8 cellular contexts compared by ENCODE assay signal in the genomic region with DNA sequence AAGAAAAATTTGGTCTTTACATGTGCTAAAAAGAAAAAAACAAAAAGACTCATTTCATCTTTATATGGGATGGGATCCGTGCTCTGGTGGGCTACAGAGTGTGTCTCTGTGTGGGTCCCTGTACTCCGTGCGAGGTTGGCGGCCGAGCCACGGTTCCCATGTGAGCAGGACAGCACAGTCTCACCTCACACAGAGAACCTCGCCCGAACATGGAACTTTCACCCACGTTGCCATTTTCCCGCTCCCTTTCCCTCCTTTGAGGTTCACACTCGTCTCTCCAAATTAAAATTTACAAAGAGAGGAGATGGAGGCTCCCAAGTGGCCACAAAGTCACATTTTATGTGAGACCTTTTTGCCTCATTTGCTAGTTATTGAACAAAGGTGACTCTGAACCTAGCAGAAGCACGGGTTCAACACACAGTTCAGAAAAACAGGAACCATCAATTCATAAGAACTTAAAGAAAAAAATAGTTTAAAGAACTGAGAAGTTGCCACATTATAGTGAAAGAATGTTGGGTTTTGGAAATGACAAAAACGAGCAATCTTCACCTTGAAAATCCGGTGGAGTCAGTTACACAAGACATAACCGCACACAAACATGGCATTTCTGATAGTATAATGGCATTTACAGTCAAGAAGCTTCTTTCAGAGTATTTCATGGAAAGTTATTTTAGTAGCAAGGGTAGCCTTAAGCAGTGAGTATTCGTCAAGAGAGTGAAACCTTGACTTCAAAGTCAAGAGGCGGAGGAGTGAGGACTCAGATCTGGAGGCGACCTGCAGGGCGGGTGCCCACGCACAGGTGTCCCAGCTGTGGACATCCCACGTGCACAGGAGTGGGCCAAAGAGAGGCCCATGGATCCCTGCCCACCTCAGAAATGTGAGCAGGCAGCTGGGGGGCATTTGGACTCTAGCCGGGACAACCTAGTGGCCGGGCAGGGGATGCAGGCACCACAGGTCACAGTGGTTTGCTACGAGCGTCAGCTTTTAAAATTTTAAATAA.
DNase-seq lines count a peak whose midpoint lies in the region; ATAC-seq, FAIRE-seq and TF ChIP-seq lines count a peak whose summit lies in the region.
"Not testable (repeated sequence)": the region's sequence is repeated elsewhere in the genome, so short reads cannot be mapped to it uniquely, and the experiment has no call there.

No MANE protein-coding gene starts in this region.

- H3K4me2 ChIP-seq in KMS-11 = 0 out of 2 replicates have a peak overlapping the region, but pooled peaks have one; percentile 8
- H3K4me2 ChIP-seq in K562 (ENCODE audit: insufficient read depth, low read length) = not testable (repeated sequence)

- not testable (repeated sequence) for H3K4me3 ChIP-seq in A673 (ENCODE audit: low read depth, low read length, poor library complexity, severe bottlenecking); KMS-11 (IDR thresholded peaks at IDR 0.05; ENCODE audit: insufficient read depth, low read depth, low read length); K562; skin epidermis

- not testable (repeated sequence) for H3K36me3 ChIP-seq in A673 (ENCODE audit: insufficient read depth, low read length, poor library complexity, severe bottlenecking); KMS-11 (ENCODE audit: insufficient read depth)
- H3K36me3 ChIP-seq in K562 (ENCODE audit: control insufficient read depth, insufficient read depth, low read length) = peaks cover 17% of the 10 kb centered on the region; the same call in 2 of the 3 replicates

- H3K4me1 ChIP-seq in A673 (ENCODE audit: insufficient read depth, low read length, poor library complexity, severe bottlenecking) = not testable (repeated sequence)
- H3K4me1 ChIP-seq in KMS-11 (ENCODE audit: low read depth, poor library complexity, severe bottlenecking) (peaks cover 44% of the 10 kb centered on the region), K562 (replicated peaks in 1 of 2; ENCODE audit: control insufficient read depth in 2 of 2, insufficient read depth in 2 of 2, low read length in 2 of 2) (peaks cover 10 to 12% of the 10 kb centered on the region in 2 experiments; a peak in 4 of 5 replicates)

- not testable (repeated sequence) for H3K27me3 ChIP-seq in A673 (replicated peaks; ENCODE audit: insufficient read depth, low read depth, low read length, poor library complexity); KMS-11 (ENCODE audit: insufficient read depth, low read depth); K562 (ENCODE audit: control insufficient read depth in 2 of 2, insufficient read depth in 2 of 2, low read length in 2 of 2)

- not testable (repeated sequence) for TF ChIP-seq EP300 in K562 (IDR thresholded peaks at IDR 0.05; ENCODE audit: low read length)

- DNase-seq in A673 (ENCODE audit: low spot score); activated CD8-positive, alpha-beta T cell treated with anti-CD3 and anti-CD28 coated beads, Interleukin-2, amount 10 ng/mL, durations not matched to agents 7 days and 5 days: not testable (repeated sequence)
- peak in 2 of 4 experiments; percentile 3 to 13 for DNase-seq in K562 (ENCODE audit: extremely low read depth in 1 of 4, low spot score in 3 of 4)

- H2AFZ ChIP-seq in KMS-11 (ENCODE audit: low read depth); K562 (ENCODE audit: low read depth, low read length): not testable (repeated sequence)

- WGBS in K562 (ENCODE audit: insufficient coverage, low coverage, missing lambda C conversion rate) = 57% methylated on average over 21 of the region's 25 CpGs

- H3K9me3 Mint-ChIP-seq in activated CD8-positive, alpha-beta T cell treated with anti-CD3 and anti-CD28 coated beads, Interleukin-2, amount 10 ng/mL, durations not matched to agents 7 days and 5 days (ENCODE audit: insufficient read depth) = not testable (repeated sequence)

- H3K27me3 Mint-ChIP-seq in activated CD8-positive, alpha-beta T cell treated with anti-CD3 and anti-CD28 coated beads, Interleukin-2, amount 10 ng/mL, durations not matched to agents 7 days and 5 days (ENCODE audit: low read depth) = not testable (repeated sequence)

- not testable (repeated sequence) for TF ChIP-seq RAD21 in K562 (CRISPR knock-in tag; conservative IDR thresholded peaks at IDR 0.05 in 1 of 2, IDR thresholded peaks at IDR 0.05 in 1 of 2)

- peak overlapping the region; percentile 70 for H3K4me3 Mint-ChIP-seq in activated CD8-positive, alpha-beta T cell treated with anti-CD3 and anti-CD28 coated beads, Interleukin-2, amount 10 ng/mL, durations not matched to agents 7 days and 5 days

- ATAC-seq in GM18502 (IDR thresholded peaks at IDR 0.05; ENCODE audit: poor library complexity, unreplicated experiment) (peak; percentile 45), GM21360 (IDR thresholded peaks at IDR 0.05; ENCODE audit: unreplicated experiment) (peak; percentile 52), HG02870 (IDR thresholded peaks at IDR 0.05; ENCODE audit: unreplicated experiment) (peak; percentile 43)
- ATAC-seq in activated CD8-positive, alpha-beta T cell treated with anti-CD3 and anti-CD28 coated beads, Interleukin-2, amount 10 ng/mL, durations not matched to agents 7 days and 5 days = peak; percentile 54
- ATAC-seq in K562 = not testable (repeated sequence)

- H3K79me2 ChIP-seq in KMS-11 (ENCODE audit: insufficient read depth, low read depth) = peaks cover 53% of the 10 kb centered on the region
- H3K79me2 ChIP-seq in K562 (ENCODE audit: control insufficient read depth, insufficient read depth, low read length) = peaks cover 74% of the 10 kb centered on the region

- TF ChIP-seq POLR2A in K562 (conservative IDR thresholded peaks at IDR 0.05) = not testable (repeated sequence)

- intact Hi-C loops in A673 (cut with micrococcal nuclease; ENCODE audit: unreplicated experiment); K562 (cut with micrococcal nuclease): not testable (repeated sequence)

- not testable (repeated sequence) for H3K27ac ChIP-seq in A673 (ENCODE audit: low read depth, low read length, poor library complexity, severe bottlenecking)
- H3K27ac ChIP-seq in KMS-11 (peak overlapping the region; percentile 29; the same call in 1 of the 2 replicates), K562 (ENCODE audit: extremely low read depth, low read depth, low read length) (peak overlapping the region; percentile 54; the same call in 1 of the 3 replicates), skin epidermis (peak overlapping the region in 12 of 21 experiments; percentile 16 to 84 (median 60))

- CTCF ChIA-PET in A673 (lab: Charles Lee); K562 (lab: Yijun Ruan, JAX; ENCODE audit: low intra/inter-chr PET ratio): not testable (repeated sequence)
- CTCF ChIA-PET in activated CD8-positive, alpha-beta T cell treated with anti-CD3 and anti-CD28 coated beads, Interleukin-2, amount 10 ng/mL, durations not matched to agents 7 days and 5 days (lab: Charles Lee) = interaction anchor here (0.6 kb wide), 1 partner anchor 531 kb away, joined by 3 read pairs; no protein-coding TSS in a partner anchor

- BruUV-seq in A673 (replicated peaks; lab: Mats Ljungman, UMichigan) = TSS peak; percentile 14
- TSS peak; percentile 32 for BruUV-seq in K562 (replicated peaks; lab: Mats Ljungman, UMichigan)

- not testable (repeated sequence) for H4K20me1 ChIP-seq in KMS-11 (ENCODE audit: insufficient read depth); K562 (replicated peaks; ENCODE audit: control insufficient read depth, insufficient read depth, low read length)

- not testable (repeated sequence) for H3K9me1 ChIP-seq in K562 (ENCODE audit: control insufficient read depth, insufficient read depth, low read length)

- H3K9ac ChIP-seq in KMS-11 = not testable (repeated sequence)
- H3K9ac ChIP-seq in K562 (ENCODE audit: insufficient read depth in 1 of 2, low read depth in 2 of 2, low read length in 2 of 2) = peak overlapping the region in 1 of 2 experiments; percentile 82; a peak in 2 of 4 replicates

- in situ Hi-C loops in K562 (cut with MboI) = not testable (repeated sequence)

- POLR2A ChIA-PET in A673 (lab: Charles Lee; ENCODE audit: low non-redundant PET); activated CD8-positive, alpha-beta T cell treated with anti-CD3 and anti-CD28 coated beads, Interleukin-2, amount 10 ng/mL, durations not matched to agents 7 days and 5 days (lab: Charles Lee); K562 (lab: Yijun Ruan, JAX): not testable (repeated sequence)

- not testable (repeated sequence) for TF ChIP-seq CTCF in A673 (conservative IDR thresholded peaks at IDR 0.05; ENCODE audit: low read depth, low read length); KMS-11 (conservative IDR thresholded peaks at IDR 0.05; ENCODE audit: low read depth, low read length); K562 (IDR thresholded peaks at IDR 0.05 in 2 of 3, conservative IDR thresholded peaks at IDR 0.05 in 1 of 3; ENCODE audit: insufficient read depth in 2 of 3, low read depth in 1 of 3, low read length in 3 of 3)

- peak overlapping the region; percentile 87 for H3K27ac Mint-ChIP-seq in activated CD8-positive, alpha-beta T cell treated with anti-CD3 and anti-CD28 coated beads, Interleukin-2, amount 10 ng/mL, durations not matched to agents 7 days and 5 days

- H3K9me3 ChIP-seq in A673 (ENCODE audit: low read depth, low read length, poor library complexity, severe bottlenecking); K562 (replicated peaks; ENCODE audit: control insufficient read depth, insufficient read depth, low read depth, low read length): not testable (repeated sequence)

- H3K4me1 Mint-ChIP-seq in activated CD8-positive, alpha-beta T cell treated with anti-CD3 and anti-CD28 coated beads, Interleukin-2, amount 10 ng/mL, durations not matched to agents 7 days and 5 days (ENCODE audit: low read depth) = peaks cover 43% of the 10 kb centered on the region

- not testable (repeated sequence) for H3K36me3 Mint-ChIP-seq in activated CD8-positive, alpha-beta T cell treated with anti-CD3 and anti-CD28 coated beads, Interleukin-2, amount 10 ng/mL, durations not matched to agents 7 days and 5 days (ENCODE audit: low read depth)

- FAIRE-seq in K562 (lab: Jason Lieb, UNC) = peak; percentile 73

TF ChIP-seq in K562, 482 proteins besides CTCF, POLR2A, EP300 and RAD21:
- TF ChIP-seq, protein P1, sequence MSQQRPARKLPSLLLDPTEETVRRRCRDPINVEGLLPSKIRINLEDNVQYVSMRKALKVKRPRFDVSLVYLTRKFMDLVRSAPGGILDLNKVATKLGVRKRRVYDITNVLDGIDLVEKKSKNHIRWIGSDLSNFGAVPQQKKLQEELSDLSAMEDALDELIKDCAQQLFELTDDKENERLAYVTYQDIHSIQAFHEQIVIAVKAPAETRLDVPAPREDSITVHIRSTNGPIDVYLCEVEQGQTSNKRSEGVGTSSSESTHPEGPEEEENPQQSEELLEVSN (IDR thresholded peaks at IDR 0.05; ENCODE audit: borderline replicate concordance in 1 of 2, extremely low read depth in 1 of 2, insufficient read depth in 1 of 2, insufficient read length in 1 of 2, low read depth in 1 of 2, low read length in 1 of 2, poor library complexity in 1 of 2, severe bottlenecking in 1 of 2) = peak; percentile 16 to 55
